ENCODE assay signal across 8 cellular contexts in genomic region chr19:47745010-47745901, GRCh38.
DNase-seq lines count a peak whose midpoint lies in the region; ATAC-seq and FAIRE-seq lines count a peak whose summit lies in the region.

TSS of gene NOP53 (plus strand) at chr19:47745546. CDS start at chr19:47745560, 14 bp downstream.

- DNase-seq in AG08395 (ENCODE audit: low spot score), result peak; percentile 98
- peak; percentile 96 for DNase-seq in NCI-H446 treated with DMSO at 0.1 percent for 48 hours (lab: John Stamatoyannopoulos, UW)
- DNase-seq in activated CD4-positive, CD25-positive, alpha-beta regulatory T cell treated with anti-CD3 and anti-CD28 coated beads, Interleukin-2, amount 50 U/mL, for 16 hours (ENCODE audit: low read depth, low spot score), result peak; percentile 96
- DNase-seq in central memory CD4-positive, alpha-beta T cell, result peak; percentile 97
- DNase-seq in stimulated activated CD4-positive, alpha-beta T cell treated with anti-CD3 and anti-CD28 coated beads, Interleukin-12 subunit alpha, Interleukin-12 subunit beta, amount 100 ng/mL, for 24 hours (ENCODE audit: low read depth in 2 of 2), result peak; percentile 93 to 95

- FAIRE-seq in islet of Langerhans (lab: Jason Lieb, UNC), result peak; percentile 86

- ATAC-seq in GM19023 (IDR thresholded peaks at IDR 0.05; ENCODE audit: unreplicated experiment) (peak; percentile 73), HG03354 (IDR thresholded peaks at IDR 0.05; ENCODE audit: poor library complexity, severe bottlenecking, unreplicated experiment) (peak; percentile 81)

Comparison
In these comparisons a context has a peak if more than half of its experiments do, and no peak if none do; other contexts are left out.
1. Peak in every context shown above with its lines: DNase-seq and ATAC-seq.